ENCODE assay signal across 11 cellular contexts in genomic region chr14:101707863-101708620, GRCh38. TPM values are rescaled to one million over a fixed set of nuclear protein-coding genes. Genes with fewer than 3 reads are reported as not detected.
DNase-seq lines count a peak whose midpoint lies in the region; ATAC-seq lines count a peak whose summit lies in the region.
"Had no signal": no experiment of that assay in that cellular context is flagged by ENCODE, and none has a peak within 500 bp of the region (broad histone marks: within the 10 kb centered on the region; RNA-seq: fewer than 3 reads in every experiment).

No MANE protein-coding gene starts in this region.

- H3K27ac Mint-ChIP-seq in activated naive CD4-positive, alpha-beta T cell treated with anti-CD3 and anti-CD28 coated beads, Interleukin-2, amount 10 ng/mL, durations not matched to agents 7 days and 5 days: peak overlapping the region; percentile 84
- H3K27ac Mint-ChIP-seq in activated CD4-positive, alpha-beta memory T cell treated with anti-CD3 and anti-CD28 coated beads, Interleukin-2, amount 10 ng/mL, durations not matched to agents 7 days and 5 days: peak overlapping the region; percentile 73

- H3K9me3 ChIP-seq in mesenchymal stem cell (ENCODE audit: control insufficient read depth, low read length): no peaks in the 10 kb centered on the region
- H3K9me3 ChIP-seq: breast epithelium, SJSA1 had no signal

- H3K14ac ChIP-seq in mesenchymal stem cell (ENCODE audit: low read length in 2 of 2): no peak overlapping the region

- H3K9ac ChIP-seq in mesenchymal stem cell (ENCODE audit: low read length): peak overlapping the region; percentile 30

- CTCF ChIA-PET in activated naive CD4-positive, alpha-beta T cell treated with anti-CD3 and anti-CD28 coated beads, Interleukin-2, amount 10 ng/mL, durations not matched to agents 7 days and 5 days (lab: Charles Lee): interaction anchor here (0.6 to 5.1 kb wide), 24 partner anchors 8 to 1137 kb away, joined by 3 to 70 read pairs (median 6); partner anchors contain the start of gene DYNC1H1
- CTCF ChIA-PET in activated CD4-positive, alpha-beta memory T cell treated with anti-CD3 and anti-CD28 coated beads, Interleukin-2, amount 10 ng/mL, durations not matched to agents 7 days and 5 days (lab: Charles Lee): interaction anchor here (1.0 to 4.4 kb wide), 32 partner anchors 9 to 607 kb away, joined by 3 to 65 read pairs (median 6); no protein-coding TSS in a partner anchor

- no peak overlapping the region for H2BK15ac ChIP-seq in mesenchymal stem cell (ENCODE audit: low read depth, poor library complexity, severe bottlenecking)

- no peak overlapping the region for H3K4me3 Mint-ChIP-seq in activated naive CD4-positive, alpha-beta T cell treated with anti-CD3 and anti-CD28 coated beads, Interleukin-2, amount 10 ng/mL, durations not matched to agents 7 days and 5 days
- no peak overlapping the region for H3K4me3 Mint-ChIP-seq in activated CD4-positive, alpha-beta memory T cell treated with anti-CD3 and anti-CD28 coated beads, Interleukin-2, amount 10 ng/mL, durations not matched to agents 7 days and 5 days
- H3K4me3 Mint-ChIP-seq: nephron progenitor cell had no signal

- peak overlapping the region in 1 of 2 experiments; percentile 67 for H3K4ac ChIP-seq in mesenchymal stem cell (ENCODE audit: low read depth in 1 of 2, low read length in 2 of 2)

- peaks cover 2% of the 10 kb centered on the region for H3K36me3 Mint-ChIP-seq in activated naive CD4-positive, alpha-beta T cell treated with anti-CD3 and anti-CD28 coated beads, Interleukin-2, amount 10 ng/mL, durations not matched to agents 7 days and 5 days
- H3K36me3 Mint-ChIP-seq in activated CD4-positive, alpha-beta memory T cell treated with anti-CD3 and anti-CD28 coated beads, Interleukin-2, amount 10 ng/mL, durations not matched to agents 7 days and 5 days (ENCODE audit: low read depth): no peaks in the 10 kb centered on the region

- H2BK12ac ChIP-seq in mesenchymal stem cell (ENCODE audit: low read length in 2 of 2): peak overlapping the region in 1 of 2 experiments; percentile 49

- peaks cover 12% of the 10 kb centered on the region for H3K4me1 ChIP-seq in mesenchymal stem cell (ENCODE audit: control insufficient read depth, insufficient read depth, low read depth, low read length)

- no peak overlapping the region for H3K27ac ChIP-seq in mesenchymal stem cell (ENCODE audit: low read length, poor library complexity, severe bottlenecking)
- H3K27ac ChIP-seq: SJSA1 had no signal

- no peaks in the 10 kb centered on the region for H3K36me3 ChIP-seq in mesenchymal stem cell (ENCODE audit: control insufficient read depth in 1 of 2, insufficient read depth in 2 of 2, low read depth in 1 of 2, low read length in 2 of 2)
- H3K36me3 ChIP-seq: breast epithelium, SJSA1 had no signal

- no peak overlapping the region for H3K23ac ChIP-seq in mesenchymal stem cell (ENCODE audit: low read length in 2 of 2)

- H3K4me3 ChIP-seq in mesenchymal stem cell (ENCODE audit: insufficient read depth in 1 of 2, low read depth in 1 of 2, low read length in 2 of 2): no peak overlapping the region
- H3K4me3 ChIP-seq: SJSA1 had no signal

- H4K91ac ChIP-seq in mesenchymal stem cell (ENCODE audit: low read length): no peak overlapping the region

- H3K27me3 Mint-ChIP-seq in activated naive CD4-positive, alpha-beta T cell treated with anti-CD3 and anti-CD28 coated beads, Interleukin-2, amount 10 ng/mL, durations not matched to agents 7 days and 5 days: peaks cover 19% of the 10 kb centered on the region
- peaks cover 8% of the 10 kb centered on the region for H3K27me3 Mint-ChIP-seq in activated CD4-positive, alpha-beta memory T cell treated with anti-CD3 and anti-CD28 coated beads, Interleukin-2, amount 10 ng/mL, durations not matched to agents 7 days and 5 days

- peaks cover 3 to 30% of the 10 kb centered on the region in 2 experiments for H3K27me3 ChIP-seq in mesenchymal stem cell (ENCODE audit: control insufficient read depth in 1 of 2, insufficient read depth in 1 of 2, low read length in 2 of 2)
- H3K27me3 ChIP-seq: breast epithelium, SJSA1 had no signal

- no peak for DNase-seq in activated naive CD4-positive, alpha-beta T cell treated with anti-CD3 and anti-CD28 coated beads, Interleukin-2, amount 10 ng/mL, durations not matched to agents 7 days and 5 days
- DNase-seq in activated naive CD4-positive, alpha-beta T cell treated with Interleukin-2 at 50 U/mL for 16 hours: no peak
- DNase-seq in activated CD4-positive, alpha-beta memory T cell treated with anti-CD3 and anti-CD28 coated beads, Interleukin-2, amount 10 ng/mL, durations not matched to agents 7 days and 5 days: no peak
- DNase-seq in mesenchymal stem cell: no peak
- DNase-seq in ureter (ENCODE audit: low spot score): peak; percentile 42
- DNase-seq in NCI-H2227 treated with DMSO at 0.1 percent for 48 hours (lab: John Stamatoyannopoulos, UW): no peak
- DNase-seq in HK-2 (ENCODE audit: unreplicated experiment): no peak

- H3K9me3 Mint-ChIP-seq in activated naive CD4-positive, alpha-beta T cell treated with anti-CD3 and anti-CD28 coated beads, Interleukin-2, amount 10 ng/mL, durations not matched to agents 7 days and 5 days: no peaks in the 10 kb centered on the region
- no peaks in the 10 kb centered on the region for H3K9me3 Mint-ChIP-seq in activated CD4-positive, alpha-beta memory T cell treated with anti-CD3 and anti-CD28 coated beads, Interleukin-2, amount 10 ng/mL, durations not matched to agents 7 days and 5 days

- H3K4me2 ChIP-seq in mesenchymal stem cell (ENCODE audit: low read length, poor library complexity, severe bottlenecking): no peak overlapping the region

- peak overlapping the region; percentile 62 for H4K8ac ChIP-seq in mesenchymal stem cell (ENCODE audit: low read length)

- no peaks in the 10 kb centered on the region for H3K79me1 ChIP-seq in mesenchymal stem cell (replicated peaks; ENCODE audit: low read length, poor library complexity, severe bottlenecking)

- H3K18ac ChIP-seq in mesenchymal stem cell (ENCODE audit: low read depth in 1 of 2, low read length in 2 of 2): no peak overlapping the region

- H3K4me1 Mint-ChIP-seq in activated naive CD4-positive, alpha-beta T cell treated with anti-CD3 and anti-CD28 coated beads, Interleukin-2, amount 10 ng/mL, durations not matched to agents 7 days and 5 days: peaks cover 40% of the 10 kb centered on the region
- peaks cover 45% of the 10 kb centered on the region for H3K4me1 Mint-ChIP-seq in activated CD4-positive, alpha-beta memory T cell treated with anti-CD3 and anti-CD28 coated beads, Interleukin-2, amount 10 ng/mL, durations not matched to agents 7 days and 5 days

- H2BK5ac ChIP-seq in mesenchymal stem cell (ENCODE audit: low read depth, low read length, poor library complexity, severe bottlenecking): no peak overlapping the region

- 79% methylated on average over 12 of the region's 12 CpGs for WGBS in mesenchymal stem cell

- peak overlapping the region; percentile 29 for H2AFZ ChIP-seq in mesenchymal stem cell (ENCODE audit: low read depth, low read length)

- no peak overlapping the region for H2BK120ac ChIP-seq in mesenchymal stem cell (ENCODE audit: low read depth, low read length)

- no peak overlapping the region for H2AK5ac ChIP-seq in mesenchymal stem cell (ENCODE audit: low read length, severe bottlenecking)

- POLR2A ChIA-PET in activated CD4-positive, alpha-beta memory T cell treated with anti-CD3 and anti-CD28 coated beads, Interleukin-2, amount 10 ng/mL, durations not matched to agents 7 days and 5 days (lab: Charles Lee): interaction anchor here (0.8 to 4.0 kb wide), 19 partner anchors 13 to 380 kb away, joined by 3 to 59 read pairs (median 10); partner anchors contain the start of genes DYNC1H1 and PPP2R5C

- no peak for ATAC-seq in HG02885 (IDR thresholded peaks at IDR 0.05; ENCODE audit: poor library complexity, unreplicated experiment)

RNA-seq across cellular contexts. Expression of gene PPP2R5C, which starts 53.5 kb away (rescaled TPM):
- 100 to 1,000 TPM; 338 to 348 TPM for total RNA-seq in activated CD4-positive, alpha-beta memory T cell treated with anti-CD3 and anti-CD28 coated beads, Interleukin-2, amount 10 ng/mL, durations not matched to agents 7 days and 5 days
- 131 TPM for polyA plus RNA-seq in mesenchymal stem cell (2013, experiment 1 of 2)
- 141 TPM for polyA plus RNA-seq in mesenchymal stem cell (2013, experiment 2 of 2)
- 155 TPM for total RNA-seq in ureter
